1 cellular context compared by ENCODE assay signal in genomic region chr14:95522116-95522515, GRCh38.
TF ChIP-seq lines count a peak whose summit lies in the region.

No MANE protein-coding gene starts in this region.

TF ChIP-seq in HepG2, 621 proteins besides CTCF, POLR2A, EP300 and RAD21:
- TF ChIP-seq STAG1 (CRISPR knock-in tag; IDR thresholded peaks at IDR 0.05) (no peak), ZBTB38 (CRISPR knock-in tag; IDR thresholded peaks at IDR 0.05) (0 out of 2 replicates have a peak, but pooled peaks have one; percentile 34), ZBTB49 (CRISPR knock-in tag; IDR thresholded peaks at IDR 0.05; ENCODE audit: borderline replicate concordance) (no peak)
